9 cellular contexts compared by ENCODE assay signal in genomic region chr4:48003568-48003967, GRCh38. TPM values are rescaled to one million over a fixed set of nuclear protein-coding genes. Genes with fewer than 3 reads are reported as not detected.
DNase-seq lines count a peak whose midpoint lies in the region; ATAC-seq, FAIRE-seq and TF ChIP-seq lines count a peak whose summit lies in the region.
"Not testable (repeated sequence)": the region's sequence is repeated elsewhere in the genome, so short reads cannot be mapped to it uniquely, and the experiment has no call there.
"Had no signal": no experiment of that assay in that cellular context is flagged by ENCODE, and none has a peak within 500 bp of the region (broad histone marks: within the 10 kb centered on the region; RNA-seq: fewer than 3 reads in every experiment).

No MANE protein-coding gene starts in this region.

- not testable (repeated sequence) for H3K36me3 ChIP-seq in endodermal cell (ENCODE audit: control insufficient read depth, insufficient read depth, low read length)

- CTCF ChIA-PET in A549 (lab: Yijun Ruan, JAX), result interaction anchor here (0.7 to 1.9 kb wide), 6 partner anchors 9 to 452 kb away, joined by 3 to 6 read pairs (median 4); no protein-coding TSS in a partner anchor

- peaks cover 51% of the 10 kb centered on the region for H3K9me3 Mint-ChIP-seq in endodermal cell

- not testable (repeated sequence) for TF ChIP-seq CTCF in A549 (IDR thresholded peaks at IDR 0.05)
- TF ChIP-seq CTCF in GM12874 (IDR thresholded peaks at IDR 0.05; ENCODE audit: insufficient read depth, low read depth, low read length) (peak; percentile 46), endodermal cell (conservative IDR thresholded peaks at IDR 0.05) (peak; percentile 65)

- not testable (repeated sequence) for H3K4me3 ChIP-seq in A549; endodermal cell (ENCODE audit: low read length)

- TF ChIP-seq POLR2A in A549 (IDR thresholded peaks at IDR 0.05; ENCODE audit: low read length), result not testable (repeated sequence)

- H3K27me3 Mint-ChIP-seq in endodermal cell (ENCODE audit: insufficient read depth), result not testable (repeated sequence)

- not testable (repeated sequence) for TF ChIP-seq EP300 in A549 (IDR thresholded peaks at IDR 0.05)

- H3K27ac ChIP-seq in A549; endodermal cell (ENCODE audit: low read depth, low read length): not testable (repeated sequence)

- FAIRE-seq in A549 (lab: Jason Lieb, UNC), result not testable (repeated sequence)

- not testable (repeated sequence) for ATAC-seq in A549

- peak; percentile 20 to 60; a peak in 2 of 5 replicates for TF ChIP-seq RAD21 in A549 (conservative IDR thresholded peaks at IDR 0.05 in 1 of 2, IDR thresholded peaks at IDR 0.05 in 1 of 2)

- not testable (repeated sequence) for H3K4me3 Mint-ChIP-seq in endodermal cell

- 7% methylated on average over 2 of the region's 2 CpGs for WGBS in A549 (ENCODE audit: missing lambda C conversion rate)
- 85 to 100% methylated on average over 1 to 2 of the region's 2 CpGs for WGBS in endodermal cell (ENCODE audit: insufficient coverage in 1 of 2, insufficient read length in 1 of 2), 2 experiments

- peak in 1 of 2 experiments; percentile 46 for DNase-seq in A549 (ENCODE audit: low read depth in 1 of 2, low spot score in 1 of 2)
- peak; percentile 5 for DNase-seq in NCI-H1092 (lab: John Stamatoyannopoulos, UW)
- DNase-seq in SK-MEL-5 (ENCODE audit: low read depth, low spot score), result peak; percentile 69
- peak; percentile 53 to 66 for DNase-seq in activated T-cell treated with anti-CD3 and anti-CD28 coated beads, Interleukin-2, amount 50 U/mL, for 48 hours
- DNase-seq in endodermal cell, result peak; percentile 49
- peak; percentile 16 for DNase-seq in kidney tubule cell (ENCODE audit: low spot score)
- DNase-seq in stimulated activated CD4-positive, alpha-beta T cell treated with anti-CD3 and anti-CD28 coated beads, Interleukin-12 subunit alpha, Interleukin-12 subunit beta, amount 100 ng/mL, for 4 hours, result peak; percentile 30

- H3K36me3 Mint-ChIP-seq in endodermal cell (ENCODE audit: low read depth), result peaks cover 13% of the 10 kb centered on the region

- not testable (repeated sequence) for H3K9me3 ChIP-seq in A549
- H3K9me3 ChIP-seq in endodermal cell (ENCODE audit: control insufficient read depth, low read length), result peaks cover 62% of the 10 kb centered on the region

- H3K4me1 ChIP-seq in A549; endodermal cell (ENCODE audit: control insufficient read depth, insufficient read depth, low read length): not testable (repeated sequence)

- not testable (repeated sequence) for H3K27ac Mint-ChIP-seq in endodermal cell

- H3K4me1 Mint-ChIP-seq in endodermal cell, result not testable (repeated sequence)

- not testable (repeated sequence) for H3K27me3 ChIP-seq in endodermal cell (ENCODE audit: control insufficient read depth, insufficient read depth, low read length, poor library complexity, severe bottlenecking)

- not testable (repeated sequence) for H3K4me2 ChIP-seq in A549

- POLR2A ChIA-PET in A549 (lab: Yijun Ruan, JAX), result not testable (repeated sequence)

- not testable (repeated sequence) for H3K9ac ChIP-seq in endodermal cell (ENCODE audit: extremely low read depth, low read length, poor library complexity, severe bottlenecking)

- in situ Hi-C loops in SK-MEL-5 (cut with HindIII; ENCODE audit: low pct_unique_long_range_greater_than_20kb, low sequenced_read_pairs), result not testable (repeated sequence)

TF ChIP-seq in A549, 52 proteins besides CTCF, POLR2A, EP300 and RAD21:
- peak; percentile 43; the same call in 2 of the 3 replicates for TF ChIP-seq SMC3 (IDR thresholded peaks at IDR 0.05)

RNA-seq across cellular contexts. Expression of gene CNGA1, which starts 12.9 kb away (rescaled TPM):
- polyA plus RNA-seq in A549 (2011; rRNA removed) (not detected in 2 replicates), A549 (2017; fragmentation: RNase III; extraction: RNeasy Plus Mini Kit Qiagen cat#74134 plus additional on column Dnase treatment) (0.12 TPM in 1 of 3 replicates, not detected in the others)
- 0.08 TPM in 1 of 2 replicates, not detected in the other for polyA plus RNA-seq in A549 (2012; cell fraction: cytosol; rRNA removed)
- polyA plus RNA-seq in A549 (2012; cell fraction: nucleus; rRNA removed), result not detected in 2 replicates
- polyA minus RNA-seq in A549 (2011; rRNA and poly(A)+ RNA removed), result not detected in 2 replicates
- 0.05 and 0.35 TPM in 2 replicates for total RNA-seq in SK-MEL-5 (2014; rRNA removed; shearing (Covaris generic))
- 0.02 and 0.03 TPM in 2 replicates for polyA plus RNA-seq in SK-MEL-5 (2015; cell fraction: cytosol; rRNA removed)
- not detected in 2 replicates for polyA plus RNA-seq in SK-MEL-5 (2015; cell fraction: nucleus; rRNA removed)
- total RNA-seq in endodermal cell, result under 1 TPM in 1 of 2 donors, not detected in 1; 0.24 TPM
- 0.25 TPM for polyA plus RNA-seq in endodermal cell (2013, experiment 1 of 2)
- polyA plus RNA-seq in endodermal cell (2013, experiment 2 of 2), result 0.62 TPM
- total RNA-seq: activated T-helper 2 cell treated with anti-CD3 and anti-CD28 coated beads, Interferon-gamma antibody, Interleukin-2, Interleukin-4, amounts not matched to agents 10 μg/mL and 5 μg/mL and 100 μg/mL, durations not matched to agents 14 hours and 24 hours and 36 hours had no signal

RNA-seq across cellular contexts. Expression of gene NIPAL1, which starts 13.0 kb away (rescaled TPM):
- 0.47 and 0.53 TPM in 2 replicates for polyA plus RNA-seq in A549 (2011; rRNA removed)
- polyA plus RNA-seq in A549 (2012; cell fraction: cytosol; rRNA removed), result 0.08 and 0.12 TPM in 2 replicates
- 0.04 and 0.16 TPM in 2 replicates for polyA plus RNA-seq in A549 (2012; cell fraction: nucleus; rRNA removed)
- 0.29 to 0.41 TPM (median 0.38 TPM) in 3 replicates for polyA plus RNA-seq in A549 (2017; fragmentation: RNase III; extraction: RNeasy Plus Mini Kit Qiagen cat#74134 plus additional on column Dnase treatment)
- 0.34 and 0.66 TPM in 2 replicates for polyA minus RNA-seq in A549 (2011; rRNA and poly(A)+ RNA removed)
- 0.13 and 0.40 TPM in 2 replicates for total RNA-seq in SK-MEL-5 (2014; rRNA removed; shearing (Covaris generic))
- polyA plus RNA-seq in SK-MEL-5 (2015; cell fraction: cytosol; rRNA removed), result 0.08 and 0.35 TPM in 2 replicates
- polyA plus RNA-seq in SK-MEL-5 (2015; cell fraction: nucleus; rRNA removed), result 0.07 TPM in 1 of 2 replicates, not detected in the other
- total RNA-seq in endodermal cell, result 1 to 10 TPM; 3.4 to 8.4 TPM
- polyA plus RNA-seq in endodermal cell (2013, experiment 1 of 2), result 0.96 TPM
- polyA plus RNA-seq in endodermal cell (2013, experiment 2 of 2), result 1.1 TPM
